In the genomic region with DNA sequence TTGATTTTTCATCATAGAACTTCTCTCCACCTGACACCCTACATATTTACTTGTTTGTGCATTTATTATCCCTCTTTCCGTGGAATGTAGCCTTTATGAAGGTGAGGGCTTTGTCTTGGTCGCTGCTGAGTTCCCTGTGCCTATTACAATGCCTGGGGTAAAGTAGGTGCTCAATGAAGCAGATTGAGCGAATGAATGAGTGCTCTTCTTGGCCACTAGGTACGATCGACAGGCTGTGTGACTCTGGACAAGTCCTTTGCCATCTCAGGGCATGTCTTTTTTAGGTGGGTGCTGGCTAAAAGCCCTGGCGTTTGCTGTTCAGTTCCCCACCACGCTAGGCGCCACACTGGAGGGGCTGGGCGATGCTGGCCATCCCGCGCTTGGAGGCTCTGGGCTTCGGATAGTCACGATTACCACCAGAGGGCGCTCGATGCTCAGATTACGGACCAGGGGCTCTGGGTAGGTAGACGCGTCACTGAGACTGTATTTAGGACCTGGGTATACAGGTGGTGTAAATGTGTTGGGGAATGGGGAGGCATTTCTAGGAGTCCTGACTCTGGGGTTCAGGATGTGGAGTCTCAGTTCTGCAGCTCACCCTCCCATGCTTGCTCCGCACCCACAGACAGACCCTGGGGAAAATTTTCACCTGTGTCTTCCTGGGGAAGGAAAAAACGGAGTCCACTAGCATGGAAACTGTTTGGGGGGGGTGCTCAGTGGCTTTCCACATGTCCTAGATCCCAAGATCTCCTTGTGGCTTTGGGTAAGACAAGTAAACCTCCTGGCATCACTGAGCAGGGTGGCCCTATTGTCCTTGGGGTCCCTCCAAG, we compare ENCODE assay signal across 8 cellular contexts.
DNase-seq lines count a peak whose midpoint lies in the region; ATAC-seq and TF ChIP-seq lines count a peak whose summit lies in the region.

No MANE protein-coding gene starts in this region.

- H3K27ac Mint-ChIP-seq in T-helper 2 cell treated with Interferon-gamma antibody and Interleukin-4, amounts not matched to agents 5 μg/mL and 100 μg/mL, for 36 hours, result no peak overlapping the region

- WGBS in spleen, 5 donors, result 17 to 37% (median 19%) methylated on average over 9 to 20 of the region's 20 CpGs

- H3K27me3 Mint-ChIP-seq in T-helper 2 cell treated with Interferon-gamma antibody and Interleukin-4, amounts not matched to agents 5 μg/mL and 100 μg/mL, for 36 hours (ENCODE audit: low read depth), result peaks cover 36% of the 10 kb centered on the region

- no peaks in the 10 kb centered on the region for H3K4me1 ChIP-seq in ascending aorta
- no peaks in the 10 kb centered on the region for H3K4me1 ChIP-seq in spleen

- H3K4me3 ChIP-seq in GM12875 (ENCODE audit: low read depth, low read length), result no peak overlapping the region
- no peak overlapping the region for H3K4me3 ChIP-seq in ascending aorta
- no peak overlapping the region for H3K4me3 ChIP-seq in spleen

- no peak for TF ChIP-seq POLR2A in spleen (IDR thresholded peaks at IDR 0.05)

- no peak overlapping the region for H3K27ac ChIP-seq in ascending aorta
- H3K27ac ChIP-seq in spleen, result no peak overlapping the region

- H3K4me1 Mint-ChIP-seq in T-helper 2 cell treated with Interferon-gamma antibody and Interleukin-4, amounts not matched to agents 5 μg/mL and 100 μg/mL, for 36 hours (ENCODE audit: low read depth), result no peaks in the 10 kb centered on the region

- intact Hi-C loops in ascending aorta (cut with DNase I) (no loop called here), spleen (cut with DNase I; ENCODE audit: low total_unique reads) (loop anchor here (10.0 kb wide), 1 partner anchor 881 kb away; no protein-coding TSS in a partner anchor)

- ATAC-seq in GM21619 (IDR thresholded peaks at IDR 0.05; ENCODE audit: unreplicated experiment), result no peak
- no peak for ATAC-seq in HG02852 (IDR thresholded peaks at IDR 0.05; ENCODE audit: unreplicated experiment)

- TF ChIP-seq CTCF in GM12875 (IDR thresholded peaks at IDR 0.05; ENCODE audit: borderline replicate concordance, insufficient read depth, low read depth, low read length), result peak; percentile 76
- TF ChIP-seq CTCF in ascending aorta (IDR thresholded peaks at IDR 0.05), result peak in 2 of 3 experiments; percentile 21 to 51
- peak; percentile 19 to 84 (median 56) for TF ChIP-seq CTCF in spleen (IDR thresholded peaks at IDR 0.05 in 8 of 11, conservative IDR thresholded peaks at IDR 0.05 in 3 of 11)

- H3K36me3 Mint-ChIP-seq in T-helper 2 cell treated with Interferon-gamma antibody and Interleukin-4, amounts not matched to agents 5 μg/mL and 100 μg/mL, for 36 hours (ENCODE audit: low read depth), result no peaks in the 10 kb centered on the region

- no peaks in the 10 kb centered on the region for H3K9me3 ChIP-seq in ascending aorta
- H3K9me3 ChIP-seq in spleen, result no peaks in the 10 kb centered on the region

- H3K4me3 Mint-ChIP-seq in T-helper 2 cell treated with Interferon-gamma antibody and Interleukin-4, amounts not matched to agents 5 μg/mL and 100 μg/mL, for 36 hours, result no peak overlapping the region

- no peaks in the 10 kb centered on the region for H3K27me3 ChIP-seq in ascending aorta
- peaks cover 0 to 52% (median 20%) of the 10 kb centered on the region in 7 donors for H3K27me3 ChIP-seq in spleen (replicated peaks in 1 of 7)

- no peaks in the 10 kb centered on the region for H3K9me3 Mint-ChIP-seq in T-helper 2 cell treated with Interferon-gamma antibody and Interleukin-4, amounts not matched to agents 5 μg/mL and 100 μg/mL, for 36 hours

- no peaks in the 10 kb centered on the region for H3K36me3 ChIP-seq in ascending aorta
- no peaks in the 10 kb centered on the region for H3K36me3 ChIP-seq in spleen

- DNase-seq in NCI-H1694 treated with DMSO at 0.1 percent for 48 hours (lab: John Stamatoyannopoulos, UW), result peak; percentile 70
- DNase-seq in T-helper 2 cell treated with Interferon-gamma antibody and Interleukin-4, amounts not matched to agents 5 μg/mL and 100 μg/mL, for 36 hours (ENCODE audit: low spot score), result peak; percentile 53
- no peak for DNase-seq in ascending aorta (ENCODE audit: low spot score in 2 of 2)
- DNase-seq in iPS DF 4.7 (ENCODE audit: extremely low read depth, low spot score), result peak; percentile 64
- peak; percentile 89 for DNase-seq in spleen

Comparison
In these comparisons a context has a peak if more than half of its experiments do, and no peak if none do; other contexts are left out.
1. DNase-seq: peak in NCI-H1694 treated with DMSO at 0.1 percent for 48 hours (single experiment), T-helper 2 cell treated with Interferon-gamma antibody and Interleukin-4, amounts not matched to agents 5 μg/mL and 100 μg/mL, for 36 hours (single experiment), iPS DF 4.7 (single experiment) and spleen (single experiment); none in ascending aorta (0 of 2).
2. Peak in every context shown above with its lines, with median percentiles within 50 percentile points of each other: CTCF ChIP-seq.